In genomic region chr16:53043986-53044571, GRCh38 we compare ENCODE assay signal across 10 cellular contexts. TPM values are rescaled to one million over a fixed set of nuclear protein-coding genes. Genes with fewer than 3 reads are reported as not detected.
DNase-seq lines count a peak whose midpoint lies in the region; ATAC-seq, FAIRE-seq and TF ChIP-seq lines count a peak whose summit lies in the region.
"Had no signal": no experiment of that assay in that cellular context is flagged by ENCODE, and none has a peak within 500 bp of the region (broad histone marks: within the 10 kb centered on the region; RNA-seq: fewer than 3 reads in every experiment).

No MANE protein-coding gene starts in this region.

- H2BK120ac ChIP-seq in IMR-90 (ENCODE audit: low read depth, low read length), result no peak overlapping the region

- H4K5ac ChIP-seq in IMR-90 (ENCODE audit: low read depth, low read length), result no peak overlapping the region

- H3K56ac ChIP-seq in IMR-90 (ENCODE audit: extremely low read depth, insufficient read depth, low read length), result no peak overlapping the region

- H2AK9ac ChIP-seq in IMR-90 (replicated peaks; ENCODE audit: low read depth, low read length, poor library complexity), result peak overlapping the region; percentile 33

- H3K14ac ChIP-seq in IMR-90 (replicated peaks; ENCODE audit: low read depth, low read length), result no peak overlapping the region; the same call in 1 of the 2 replicates

- H3K36me3 ChIP-seq in IMR-90 (ENCODE audit: control insufficient read depth, insufficient read depth, low read length), result peaks cover 3% of the 10 kb centered on the region
- H3K36me3 ChIP-seq in colonic mucosa, result no peaks in the 10 kb centered on the region
- no peaks in the 10 kb centered on the region for H3K36me3 ChIP-seq in keratinocyte (ENCODE audit: control insufficient read depth in 2 of 2, extremely low read depth in 1 of 2, insufficient read depth in 2 of 2, low read length in 2 of 2)
- no peaks in the 10 kb centered on the region for H3K36me3 ChIP-seq in smooth muscle cell (ENCODE audit: low read depth)

- H3K9me1 ChIP-seq in IMR-90 (ENCODE audit: insufficient read depth, low read length) (no peaks in the 10 kb centered on the region), keratinocyte (ENCODE audit: control insufficient read depth, extremely low read depth, insufficient read depth, low read length) (no peaks in the 10 kb centered on the region)

- POLR2A ChIA-PET in IMR-90 (lab: Charles Lee; ENCODE audit: unreplicated experiment), result no interaction called here

- H3K4me3 ChIP-seq in IMR-90 (ENCODE audit: insufficient read depth, low read depth, low read length), result no peak overlapping the region
- H3K4me3 ChIP-seq in colonic mucosa, result no peak overlapping the region
- H3K4me3 ChIP-seq in keratinocyte (ENCODE audit: control insufficient read depth in 2 of 3, extremely low read depth in 1 of 3, insufficient read depth in 2 of 3, low read depth in 1 of 3, low read length in 3 of 3), result no peak overlapping the region
- H3K4me3 ChIP-seq in smooth muscle cell, result peak overlapping the region; percentile 9

- H4K20me1 ChIP-seq in IMR-90 (ENCODE audit: insufficient read depth, low read length) (no peaks in the 10 kb centered on the region), keratinocyte (ENCODE audit: control insufficient read depth, extremely low read depth, insufficient read depth, low read length) (no peaks in the 10 kb centered on the region), smooth muscle cell (ENCODE audit: low read depth) (no peaks in the 10 kb centered on the region)

- H2AFZ ChIP-seq in IMR-90 (replicated peaks; ENCODE audit: low read length, poor library complexity), result no peak overlapping the region
- H2AFZ ChIP-seq in keratinocyte (ENCODE audit: control insufficient read depth, low read length), result peak overlapping the region; percentile 75
- H2AFZ ChIP-seq in smooth muscle cell (ENCODE audit: low read depth), result peak overlapping the region; percentile 79

- WGBS in IMR-90 (ENCODE audit: extremely low coverage in 2 of 2, insufficient read length in 1 of 2), 2 experiments, result 4% methylated on average over 5 of the region's 11 CpGs; no CpG with 5 or more reads in 1 of the 2 experiments
- WGBS in smooth muscle cell (ENCODE audit: low lambda C conversion rate), result 20% methylated on average over 11 of the region's 11 CpGs

- TF ChIP-seq RAD21 in IMR-90 (IDR thresholded peaks at IDR 0.05; ENCODE audit: low read length), result no peak

- H2AK5ac ChIP-seq in IMR-90 (ENCODE audit: low read depth, low read length), result no peak overlapping the region

- H3K79me2 ChIP-seq in keratinocyte (ENCODE audit: control insufficient read depth, insufficient read depth, low read length) (no peaks in the 10 kb centered on the region), smooth muscle cell (ENCODE audit: low read depth) (no peaks in the 10 kb centered on the region)

- no peak overlapping the region for H3K4ac ChIP-seq in IMR-90 (ENCODE audit: low read depth, low read length)

- no peak for DNase-seq in IMR-90
- DNase-seq in colonic mucosa, result peak; percentile 52
- DNase-seq in keratinocyte (ENCODE audit: low read depth, low spot score), result no peak
- no peak for DNase-seq in smooth muscle cell (lab: John Stamatoyannopoulos, UW; ENCODE audit: unreplicated experiment)
- no peak for DNase-seq in stimulated activated CD4-positive, alpha-beta T cell treated with anti-CD3 and anti-CD28 coated beads, Interleukin-4, amount 100 ng/mL, for 4 hours
- DNase-seq in SHP77 (lab: John Stamatoyannopoulos, UW), result no peak
- DNase-seq in medulla oblongata (ENCODE audit: extremely low spot score), result no peak
- DNase-seq: activated gamma-delta T cell, NCI-H2171 had no signal

- H3K4me1 ChIP-seq in IMR-90 (ENCODE audit: control insufficient read depth, insufficient read depth, low read length) (peaks cover 12% of the 10 kb centered on the region), colonic mucosa (peaks cover 13% of the 10 kb centered on the region), keratinocyte (ENCODE audit: control insufficient read depth, extremely low read depth, insufficient read depth, low read length) (peaks cover 35% of the 10 kb centered on the region), smooth muscle cell (ENCODE audit: low read depth) (peaks cover 31% of the 10 kb centered on the region)

- no peaks in the 10 kb centered on the region for H3K79me1 ChIP-seq in IMR-90 (ENCODE audit: low read depth in 1 of 2, low read length in 2 of 2)

- no peak overlapping the region for H3K27ac ChIP-seq in IMR-90 (ENCODE audit: insufficient read depth, low read length)
- H3K27ac ChIP-seq in colonic mucosa, result peak overlapping the region; percentile 91
- no peak overlapping the region for H3K27ac ChIP-seq in keratinocyte (ENCODE audit: control insufficient read depth, insufficient read depth, low read length)
- no peak overlapping the region for H3K27ac ChIP-seq in smooth muscle cell (ENCODE audit: low read depth)

- H3K9ac ChIP-seq in IMR-90 (ENCODE audit: low read depth, low read length) (no peak overlapping the region), colonic mucosa (ENCODE audit: low read depth in 2 of 2, low read length in 2 of 2) (peak overlapping the region in 1 of 2 donors; percentile 86), keratinocyte (ENCODE audit: control insufficient read depth, extremely low read depth, insufficient read depth, low read length) (peak overlapping the region; percentile 1), smooth muscle cell (ENCODE audit: low read depth) (no peak overlapping the region)

- no TSS peak for BruUV-seq in IMR-90 (replicated peaks; lab: Mats Ljungman, UMichigan)

- CTCF ChIA-PET in IMR-90 (lab: Yijun Ruan, JAX), result no interaction called here

- H2BK5ac ChIP-seq in IMR-90 (ENCODE audit: low read depth, low read length, poor library complexity, severe bottlenecking), result no peak overlapping the region

- TF ChIP-seq POLR2A in IMR-90 (IDR thresholded peaks at IDR 0.05; ENCODE audit: low read depth, low read length), result no peak

- ATAC-seq in IMR-90 (ENCODE audit: low read depth) (no peak; the same call in 1 of the 2 replicates), HG03565 (IDR thresholded peaks at IDR 0.05; ENCODE audit: unreplicated experiment) (no peak)

- no peak overlapping the region for H3K18ac ChIP-seq in IMR-90 (ENCODE audit: low read depth, low read length)

- no peak overlapping the region for H3K4me2 ChIP-seq in IMR-90 (ENCODE audit: low read depth, low read length)
- peak overlapping the region; percentile 11 for H3K4me2 ChIP-seq in keratinocyte (ENCODE audit: control insufficient read depth, extremely low read depth, insufficient read depth, low read depth, low read length)
- H3K4me2 ChIP-seq in smooth muscle cell, result peak overlapping the region; percentile 34

- intact Hi-C loops in IMR-90 (cut with micrococcal nuclease), result no loop called here
- intact Hi-C loops in colonic mucosa (cut with DNase I), result no loop called here

- peak overlapping the region; percentile 56; the same call in 1 of the 2 replicates for H3K23ac ChIP-seq in IMR-90 (ENCODE audit: low read depth, low read length)

- peaks cover 11% of the 10 kb centered on the region for H3F3A ChIP-seq in smooth muscle cell (ENCODE audit: low read depth)

- TF ChIP-seq CTCF in IMR-90 (conservative IDR thresholded peaks at IDR 0.05; ENCODE audit: low read depth, low read length), result no peak
- no peak for TF ChIP-seq CTCF in colonic mucosa (IDR thresholded peaks at IDR 0.05)
- no peak for TF ChIP-seq CTCF in keratinocyte (optimal IDR thresholded peaks at IDR 0.05 in 1 of 3, IDR thresholded peaks at IDR 0.05 in 1 of 3, conservative IDR thresholded peaks at IDR 0.05 in 1 of 3; ENCODE audit: extremely low read depth in 1 of 3, insufficient read depth in 2 of 3, low read length in 3 of 3)
- TF ChIP-seq CTCF in smooth muscle cell (IDR thresholded peaks at IDR 0.05; ENCODE audit: borderline replicate concordance, insufficient read depth, poor library complexity, severe bottlenecking), result no peak

- in situ Hi-C loops in IMR-90 (cut with MboI; ENCODE audit: low sequenced_read_pairs), result no loop called here

- H3K9me3 ChIP-seq in IMR-90 (ENCODE audit: control insufficient read depth, insufficient read depth, low read length), result no peaks in the 10 kb centered on the region
- no peaks in the 10 kb centered on the region for H3K9me3 ChIP-seq in colonic mucosa
- H3K9me3 ChIP-seq in keratinocyte (ENCODE audit: control insufficient read depth, low read depth, low read length), result no peaks in the 10 kb centered on the region
- no peaks in the 10 kb centered on the region for H3K9me3 ChIP-seq in smooth muscle cell (replicated peaks; ENCODE audit: low read depth)

- dilution Hi-C loops in IMR-90 (cut with HindIII; ENCODE audit: low sequenced_read_pairs, unreplicated experiment), result no loop called here
- dilution Hi-C loops in keratinocyte (cut with MboI; ENCODE audit: extremely low pct_ligation_motif_present, low sequenced_read_pairs), result no loop called here

- H3K27me3 ChIP-seq in IMR-90 (ENCODE audit: control insufficient read depth, insufficient read depth, low read length) (peaks cover 4% of the 10 kb centered on the region; the same call in 1 of the 2 replicates), colonic mucosa (no peaks in the 10 kb centered on the region), keratinocyte (ENCODE audit: control insufficient read depth, extremely low read depth, insufficient read depth, low read length) (no peaks in the 10 kb centered on the region), smooth muscle cell (ENCODE audit: low read depth) (no peaks in the 10 kb centered on the region)

- FAIRE-seq in keratinocyte (lab: Jason Lieb, UNC), result no peak

- no peak overlapping the region for H2BK20ac ChIP-seq in IMR-90 (ENCODE audit: low read depth, low read length)

- H4K91ac ChIP-seq in IMR-90 (ENCODE audit: insufficient read depth, low read depth, low read length), result no peak overlapping the region

- H2BK15ac ChIP-seq in IMR-90 (ENCODE audit: low read depth, low read length), result no peak overlapping the region

- H4K8ac ChIP-seq in IMR-90 (ENCODE audit: low read depth in 2 of 2, low read length in 2 of 2), result no peak overlapping the region

RNA-seq across cellular contexts. Expression of gene CHD9NB, which starts 8.6 kb away (rescaled TPM):
- total RNA-seq in IMR-90 (2012; rRNA removed) (1.1 TPM in 2 replicates), colonic mucosa (1 to 10 TPM; 2.5 to 5.6 TPM), smooth muscle cell (not detected in 2 replicates)
- polyA plus RNA-seq in IMR-90 (2012; rRNA removed) (0.94 and 1.2 TPM in 2 replicates), keratinocyte (0.53 to 0.89 TPM (median 0.64 TPM) in 3 replicates), smooth muscle cell (not detected in 2 replicates)
- polyA plus RNA-seq in IMR-90 (2012; cell fraction: cytosol; rRNA removed), result 0.29 and 0.55 TPM in 2 replicates
- polyA plus RNA-seq in IMR-90 (2012; cell fraction: nucleus; rRNA removed; ENCODE audit: low replicate concordance), result 0.41 and 0.61 TPM in 2 replicates
- polyA plus RNA-seq in keratinocyte (2011; ENCODE audit: low read depth), result 0.21 TPM
- 0.75 and 0.82 TPM in 2 replicates for polyA plus RNA-seq in keratinocyte (2011; cell fraction: cytosol; rRNA removed)
- 2.1 TPM in 2 replicates for polyA plus RNA-seq in keratinocyte (2011; cell fraction: nucleus; rRNA removed)
- polyA plus RNA-seq in keratinocyte (2012; ENCODE audit: low replicate concordance), result 0.79 and 1.3 TPM in 2 replicates
- 0.73 to 1.8 TPM (median 1.1 TPM) in 3 replicates for polyA minus RNA-seq in keratinocyte
- not detected for polyA minus RNA-seq in keratinocyte (2011; cell fraction: cytosol; rRNA and poly(A)+ RNA removed)
- polyA minus RNA-seq in keratinocyte (2011; cell fraction: nucleus; rRNA and poly(A)+ RNA removed), result 0.74 and 1.6 TPM in 2 replicates

RNA-seq across cellular contexts. Expression of gene CHD9, which starts 10.7 kb away (rescaled TPM):
- total RNA-seq in IMR-90 (2012; rRNA removed), result 48.8 and 61.4 TPM in 2 replicates
- 8.4 and 9.1 TPM in 2 replicates for polyA plus RNA-seq in IMR-90 (2012; rRNA removed)
- 0.93 and 1.8 TPM in 2 replicates for polyA plus RNA-seq in IMR-90 (2012; cell fraction: cytosol; rRNA removed)
- 1.9 and 26.7 TPM in 2 replicates for polyA plus RNA-seq in IMR-90 (2012; cell fraction: nucleus; rRNA removed; ENCODE audit: low replicate concordance)
- 10 to 100 TPM; 39.2 to 66.1 TPM for total RNA-seq in colonic mucosa
- polyA plus RNA-seq in keratinocyte, result 18.5 to 32.8 TPM (median 24.7 TPM) in 3 replicates
- polyA plus RNA-seq in keratinocyte (2011; ENCODE audit: low read depth), result 66.4 TPM
- 7.3 and 17.0 TPM in 2 replicates for polyA plus RNA-seq in keratinocyte (2011; cell fraction: cytosol; rRNA removed)
- 40.9 and 55.0 TPM in 2 replicates for polyA plus RNA-seq in keratinocyte (2011; cell fraction: nucleus; rRNA removed)
- polyA plus RNA-seq in keratinocyte (2012; ENCODE audit: low replicate concordance), result 13.0 and 14.7 TPM in 2 replicates
- polyA minus RNA-seq in keratinocyte, result 10.3 to 146 TPM (median 105 TPM) in 3 replicates
- 11.5 TPM for polyA minus RNA-seq in keratinocyte (2011; cell fraction: cytosol; rRNA and poly(A)+ RNA removed)
- polyA minus RNA-seq in keratinocyte (2011; cell fraction: nucleus; rRNA and poly(A)+ RNA removed), result 64.3 and 116 TPM in 2 replicates
- total RNA-seq in smooth muscle cell, result 101 and 117 TPM in 2 replicates
- polyA plus RNA-seq in smooth muscle cell, result 43.7 and 50.6 TPM in 2 replicates
